In the genomic region with DNA sequence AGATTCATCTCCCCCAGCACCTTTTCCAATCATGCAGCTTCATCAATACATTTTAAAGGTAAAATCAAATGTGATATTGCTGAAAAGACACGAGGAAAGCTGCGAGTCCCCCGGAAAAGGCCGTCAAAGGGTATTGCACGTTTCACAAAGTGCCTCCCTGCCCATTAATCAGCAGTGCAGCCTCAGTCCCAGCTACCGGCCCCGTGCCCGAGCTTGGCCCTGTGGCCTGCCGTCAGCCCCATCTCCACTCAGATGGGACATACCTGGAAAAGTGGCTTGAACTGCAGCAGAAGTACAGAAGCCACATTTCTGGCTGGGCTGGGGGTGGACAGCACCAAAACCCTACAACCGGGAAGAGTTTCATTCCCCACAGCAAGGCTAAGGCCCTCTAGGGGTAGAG, we compare ENCODE assay signal across 25 cellular contexts. TPM values are rescaled to one million over a fixed set of nuclear protein-coding genes. Genes with fewer than 3 reads are reported as not detected.
DNase-seq lines count a peak whose midpoint lies in the region; ATAC-seq and TF ChIP-seq lines count a peak whose summit lies in the region.
"Had no signal": no experiment of that assay in that cellular context is flagged by ENCODE, and none has a peak within 500 bp of the region (broad histone marks: within the 10 kb centered on the region; RNA-seq: fewer than 3 reads in every experiment).

No MANE protein-coding gene starts in this region.

- no peaks in the 10 kb centered on the region for H3K27me3 ChIP-seq in GM23338 (ENCODE audit: insufficient read depth)
- no peaks in the 10 kb centered on the region for H3K27me3 ChIP-seq in tibial artery

- H3K4me3 ChIP-seq in GM23338: no peak overlapping the region
- no peak overlapping the region for H3K4me3 ChIP-seq in coronary artery
- no peak overlapping the region for H3K4me3 ChIP-seq in tibial artery

- H3K4me1 Mint-ChIP-seq in GM23338 (peaks cover 63% of the 10 kb centered on the region), nephron (peaks cover 62% of the 10 kb centered on the region)

- H3K4me1 ChIP-seq in GM23338 (ENCODE audit: insufficient read depth): peaks cover 24% of the 10 kb centered on the region
- peaks cover 10 to 63% (median 54%) of the 10 kb centered on the region in 4 donors for H3K4me1 ChIP-seq in tibial artery

- H3K4me3 Mint-ChIP-seq in GM23338: no peak overlapping the region
- no peak overlapping the region for H3K4me3 Mint-ChIP-seq in nephron
- H3K4me3 Mint-ChIP-seq: CD14-positive monocyte had no signal

- no peaks in the 10 kb centered on the region for H3F3A ChIP-seq in GM23338 (replicated peaks; ENCODE audit: low read depth)

- 0 out of 2 replicates have a peak overlapping the region, but pooled peaks have one; percentile 52 for H3K4me2 ChIP-seq in GM23338
- H3K4me2 ChIP-seq: KMS-11 had no signal

- H3K79me2 ChIP-seq in GM23338 (replicated peaks; ENCODE audit: insufficient read depth): no peaks in the 10 kb centered on the region

- no peaks in the 10 kb centered on the region for H3K9me2 ChIP-seq in GM23338 (ENCODE audit: insufficient read depth)

- H3K9me3 Mint-ChIP-seq in GM23338 (peaks cover 4% of the 10 kb centered on the region; the same call in 2 of the 3 replicates), nephron (no peaks in the 10 kb centered on the region)
- H3K9me3 Mint-ChIP-seq: CD14-positive monocyte had no signal

- H3K27ac Mint-ChIP-seq in GM23338: no peak overlapping the region
- peak overlapping the region in 2 of 3 experiments; percentile 79 to 97 for H3K27ac Mint-ChIP-seq in nephron

- TF ChIP-seq CTCF in GM23338 (conservative IDR thresholded peaks at IDR 0.05; ENCODE audit: low read depth in 2 of 2): no peak
- no peak for TF ChIP-seq CTCF in coronary artery (IDR thresholded peaks at IDR 0.05)
- no peak for TF ChIP-seq CTCF in nephron (IDR thresholded peaks at IDR 0.05; ENCODE audit: unreplicated experiment in 3 of 3)
- TF ChIP-seq CTCF in tibial artery (IDR thresholded peaks at IDR 0.05): no peak

- H3K36me3 ChIP-seq in GM23338 (ENCODE audit: insufficient read depth) (no peaks in the 10 kb centered on the region), tibial artery (no peaks in the 10 kb centered on the region)

- H3K27me3 Mint-ChIP-seq in GM23338 (ENCODE audit: insufficient read depth, low read depth, poor library complexity) (peaks cover 1% of the 10 kb centered on the region), nephron (ENCODE audit: low read depth) (no peaks in the 10 kb centered on the region)

- ATAC-seq in GM23338: no peak
- no peak for ATAC-seq in HG03139 (IDR thresholded peaks at IDR 0.05; ENCODE audit: unreplicated experiment)
- no peak for ATAC-seq in GM21576 (IDR thresholded peaks at IDR 0.05; ENCODE audit: unreplicated experiment)
- ATAC-seq in HG03378 (IDR thresholded peaks at IDR 0.05; ENCODE audit: unreplicated experiment): no peak
- ATAC-seq: PC-3 had no signal

- DNase-seq in GM23338 (ENCODE audit: low spot score): no peak
- DNase-seq in coronary artery (ENCODE audit: low spot score): no peak
- no peak for DNase-seq in tibial artery
- DNase-seq in ureter (ENCODE audit: low spot score): no peak
- DNase-seq: 8988T, COR-L47, DMS153, GDM1, NCI-H1417 treated with DMSO at 0.1 percent for 48 hours, NCI-H187 treated with DMSO at 0.1 percent for 48 hours, NCI-H2227 treated with DMSO at 0.1 percent for 48 hours, NCI-H524, PC-3, RPMI8226, SHP77 treated with DMSO at 0.1 percent for 48 hours had no signal

- no peaks in the 10 kb centered on the region for H3K9me3 ChIP-seq in tibial artery

- intact Hi-C loops in tibial artery (cut with DNase I; ENCODE audit: low total_unique reads): no loop called here

- H3K27ac ChIP-seq in GM23338 (ENCODE audit: low read depth) (no peak overlapping the region), coronary artery (peak overlapping the region; percentile 46 to 83), tibial artery (peak overlapping the region; percentile 66 to 67)
- H3K27ac ChIP-seq: KMS-11 had no signal

- peaks cover 4% of the 10 kb centered on the region; the same call in 1 of the 2 replicates for H4K20me1 ChIP-seq in GM23338 (replicated peaks; ENCODE audit: insufficient read depth)

- H2AFZ ChIP-seq in GM23338: no peak overlapping the region

- H3K36me3 Mint-ChIP-seq in GM23338 (ENCODE audit: low read depth) (peaks cover 15% of the 10 kb centered on the region; the same call in 2 of the 3 replicates), nephron (ENCODE audit: low read depth) (peaks cover 3% of the 10 kb centered on the region)

TF ChIP-seq in GM23338, 12 proteins besides CTCF, POLR2A, EP300 and RAD21:
- TF ChIP-seq CREB1 (CRISPR knock-in tag; IDR thresholded peaks at IDR 0.05; ENCODE audit: low read depth) (no peak), ETS1 (IDR thresholded peaks at IDR 0.05) (no peak), NANOG (IDR thresholded peaks at IDR 0.05; ENCODE audit: borderline replicate concordance) (no peak), JUNB (IDR thresholded peaks at IDR 0.05; ENCODE audit: unreplicated experiment) (no peak), POLR2AphosphoS5 (IDR thresholded peaks at IDR 0.05; ENCODE audit: low read depth) (no peak), ZNF331 (CRISPR knock-in tag; IDR thresholded peaks at IDR 0.05; ENCODE audit: low read depth) (no peak), REST (IDR thresholded peaks at IDR 0.05; ENCODE audit: unreplicated experiment) (no peak), EZH2 (IDR thresholded peaks at IDR 0.05; ENCODE audit: low read depth, unreplicated experiment) (no peak), ZNF114 (CRISPR knock-in tag; IDR thresholded peaks at IDR 0.05) (no peak), EZH2phosphoT487 (IDR thresholded peaks at IDR 0.05; ENCODE audit: unreplicated experiment) (no peak)

RNA-seq across cellular contexts. Expression of gene EQTN, which starts 39.9 kb away (rescaled TPM):
- total RNA-seq in GM23338 (2014; rRNA removed; shearing (Covaris generic)): 0.24 TPM in 1 of 2 replicates, not detected in the other
- 0.21 TPM in 1 of 2 replicates, not detected in the other for polyA plus RNA-seq in GM23338 (2016; fragmentation: Nextera tagmentation; extraction: Ambion mirVana)
- 0.44 TPM for total RNA-seq in ureter
- total RNA-seq: Daoy, HT1080, M059J, PC-3 had no signal
- polyA plus RNA-seq: AG04450, CD14-positive monocyte had no signal
